2 cellular contexts compared by ENCODE assay signal in the genomic region with DNA sequence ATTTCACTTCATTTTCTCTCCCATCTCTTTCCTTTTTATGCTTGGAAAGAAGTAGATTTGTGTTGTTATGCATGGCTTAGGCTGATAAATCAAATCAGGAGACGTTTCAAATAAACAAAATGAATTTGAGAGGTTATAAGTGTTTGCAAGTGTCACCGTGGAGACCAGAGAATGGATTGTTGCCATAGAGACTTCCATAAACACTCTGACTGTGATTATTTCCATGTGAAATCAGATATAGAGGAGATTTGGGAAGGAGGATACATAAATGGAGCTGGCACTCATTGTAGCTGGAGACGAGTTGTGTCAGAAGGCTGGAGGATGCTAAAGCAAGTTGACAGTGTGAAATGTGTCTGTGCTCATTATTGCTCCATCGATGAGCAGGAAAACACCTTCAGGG.
TF ChIP-seq lines count a peak whose summit lies in the region.

No MANE protein-coding gene starts in this region.

TF ChIP-seq in IMR-90, 13 proteins besides CTCF, POLR2A, EP300 and RAD21 (continued from another document):
- TF ChIP-seq CEBPB (IDR thresholded peaks at IDR 0.05; ENCODE audit: low read depth, low read length) = no peak
- TF ChIP-seq, protein P1, sequence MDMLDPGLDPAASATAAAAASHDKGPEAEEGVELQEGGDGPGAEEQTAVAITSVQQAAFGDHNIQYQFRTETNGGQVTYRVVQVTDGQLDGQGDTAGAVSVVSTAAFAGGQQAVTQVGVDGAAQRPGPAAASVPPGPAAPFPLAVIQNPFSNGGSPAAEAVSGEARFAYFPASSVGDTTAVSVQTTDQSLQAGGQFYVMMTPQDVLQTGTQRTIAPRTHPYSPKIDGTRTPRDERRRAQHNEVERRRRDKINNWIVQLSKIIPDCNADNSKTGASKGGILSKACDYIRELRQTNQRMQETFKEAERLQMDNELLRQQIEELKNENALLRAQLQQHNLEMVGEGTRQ (IDR thresholded peaks at IDR 0.05; ENCODE audit: low read depth, low read length) = no peak
- TF ChIP-seq FOS (IDR thresholded peaks at IDR 0.05; ENCODE audit: low read depth, low read length) = no peak
- TF ChIP-seq, protein P2, sequence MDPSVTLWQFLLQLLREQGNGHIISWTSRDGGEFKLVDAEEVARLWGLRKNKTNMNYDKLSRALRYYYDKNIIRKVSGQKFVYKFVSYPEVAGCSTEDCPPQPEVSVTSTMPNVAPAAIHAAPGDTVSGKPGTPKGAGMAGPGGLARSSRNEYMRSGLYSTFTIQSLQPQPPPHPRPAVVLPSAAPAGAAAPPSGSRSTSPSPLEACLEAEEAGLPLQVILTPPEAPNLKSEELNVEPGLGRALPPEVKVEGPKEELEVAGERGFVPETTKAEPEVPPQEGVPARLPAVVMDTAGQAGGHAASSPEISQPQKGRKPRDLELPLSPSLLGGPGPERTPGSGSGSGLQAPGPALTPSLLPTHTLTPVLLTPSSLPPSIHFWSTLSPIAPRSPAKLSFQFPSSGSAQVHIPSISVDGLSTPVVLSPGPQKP (IDR thresholded peaks at IDR 0.05; ENCODE audit: borderline replicate concordance, low read depth, low read length) = no peak
- TF ChIP-seq MXI1 (IDR thresholded peaks at IDR 0.05; ENCODE audit: borderline replicate concordance, low read depth, low read length) = no peak
- TF ChIP-seq MAFK (IDR thresholded peaks at IDR 0.05; ENCODE audit: low read depth, low read length) = no peak

TF ChIP-seq in SK-N-SH, 30 proteins besides CTCF, POLR2A, EP300 and RAD21 (continued from another document):
- TF ChIP-seq, protein P3, sequence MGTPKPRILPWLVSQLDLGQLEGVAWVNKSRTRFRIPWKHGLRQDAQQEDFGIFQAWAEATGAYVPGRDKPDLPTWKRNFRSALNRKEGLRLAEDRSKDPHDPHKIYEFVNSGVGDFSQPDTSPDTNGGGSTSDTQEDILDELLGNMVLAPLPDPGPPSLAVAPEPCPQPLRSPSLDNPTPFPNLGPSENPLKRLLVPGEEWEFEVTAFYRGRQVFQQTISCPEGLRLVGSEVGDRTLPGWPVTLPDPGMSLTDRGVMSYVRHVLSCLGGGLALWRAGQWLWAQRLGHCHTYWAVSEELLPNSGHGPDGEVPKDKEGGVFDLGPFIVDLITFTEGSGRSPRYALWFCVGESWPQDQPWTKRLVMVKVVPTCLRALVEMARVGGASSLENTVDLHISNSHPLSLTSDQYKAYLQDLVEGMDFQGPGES (IDR thresholded peaks at IDR 0.05; ENCODE audit: low read depth, low read length) = no peak
- TF ChIP-seq, protein P4, sequence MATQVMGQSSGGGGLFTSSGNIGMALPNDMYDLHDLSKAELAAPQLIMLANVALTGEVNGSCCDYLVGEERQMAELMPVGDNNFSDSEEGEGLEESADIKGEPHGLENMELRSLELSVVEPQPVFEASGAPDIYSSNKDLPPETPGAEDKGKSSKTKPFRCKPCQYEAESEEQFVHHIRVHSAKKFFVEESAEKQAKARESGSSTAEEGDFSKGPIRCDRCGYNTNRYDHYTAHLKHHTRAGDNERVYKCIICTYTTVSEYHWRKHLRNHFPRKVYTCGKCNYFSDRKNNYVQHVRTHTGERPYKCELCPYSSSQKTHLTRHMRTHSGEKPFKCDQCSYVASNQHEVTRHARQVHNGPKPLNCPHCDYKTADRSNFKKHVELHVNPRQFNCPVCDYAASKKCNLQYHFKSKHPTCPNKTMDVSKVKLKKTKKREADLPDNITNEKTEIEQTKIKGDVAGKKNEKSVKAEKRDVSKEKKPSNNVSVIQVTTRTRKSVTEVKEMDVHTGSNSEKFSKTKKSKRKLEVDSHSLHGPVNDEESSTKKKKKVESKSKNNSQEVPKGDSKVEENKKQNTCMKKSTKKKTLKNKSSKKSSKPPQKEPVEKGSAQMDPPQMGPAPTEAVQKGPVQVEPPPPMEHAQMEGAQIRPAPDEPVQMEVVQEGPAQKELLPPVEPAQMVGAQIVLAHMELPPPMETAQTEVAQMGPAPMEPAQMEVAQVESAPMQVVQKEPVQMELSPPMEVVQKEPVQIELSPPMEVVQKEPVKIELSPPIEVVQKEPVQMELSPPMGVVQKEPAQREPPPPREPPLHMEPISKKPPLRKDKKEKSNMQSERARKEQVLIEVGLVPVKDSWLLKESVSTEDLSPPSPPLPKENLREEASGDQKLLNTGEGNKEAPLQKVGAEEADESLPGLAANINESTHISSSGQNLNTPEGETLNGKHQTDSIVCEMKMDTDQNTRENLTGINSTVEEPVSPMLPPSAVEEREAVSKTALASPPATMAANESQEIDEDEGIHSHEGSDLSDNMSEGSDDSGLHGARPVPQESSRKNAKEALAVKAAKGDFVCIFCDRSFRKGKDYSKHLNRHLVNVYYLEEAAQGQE (IDR thresholded peaks at IDR 0.05; ENCODE audit: low read depth, low read length) = no peak
- TF ChIP-seq, protein P5, sequence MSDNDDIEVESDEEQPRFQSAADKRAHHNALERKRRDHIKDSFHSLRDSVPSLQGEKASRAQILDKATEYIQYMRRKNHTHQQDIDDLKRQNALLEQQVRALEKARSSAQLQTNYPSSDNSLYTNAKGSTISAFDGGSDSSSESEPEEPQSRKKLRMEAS (IDR thresholded peaks at IDR 0.05; ENCODE audit: low read depth) = no peak
- TF ChIP-seq, protein P6, sequence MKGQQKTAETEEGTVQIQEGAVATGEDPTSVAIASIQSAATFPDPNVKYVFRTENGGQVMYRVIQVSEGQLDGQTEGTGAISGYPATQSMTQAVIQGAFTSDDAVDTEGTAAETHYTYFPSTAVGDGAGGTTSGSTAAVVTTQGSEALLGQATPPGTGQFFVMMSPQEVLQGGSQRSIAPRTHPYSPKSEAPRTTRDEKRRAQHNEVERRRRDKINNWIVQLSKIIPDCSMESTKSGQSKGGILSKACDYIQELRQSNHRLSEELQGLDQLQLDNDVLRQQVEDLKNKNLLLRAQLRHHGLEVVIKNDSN (IDR thresholded peaks at IDR 0.05; ENCODE audit: borderline replicate concordance, low read depth) = no peak
- no peak for TF ChIP-seq ELF1 (IDR thresholded peaks at IDR 0.05)
- no peak for TF ChIP-seq RXRA (IDR thresholded peaks at IDR 0.05; ENCODE audit: borderline replicate concordance, low read depth)
